ENCODE assay signal across 8 cellular contexts in genomic region chr1:155049651-155050559, GRCh38.
DNase-seq lines count a peak whose midpoint lies in the region; ATAC-seq and TF ChIP-seq lines count a peak whose summit lies in the region.

No MANE protein-coding gene starts in this region.

- ATAC-seq in GM21390 (IDR thresholded peaks at IDR 0.05; ENCODE audit: unreplicated experiment), result no peak

- DNase-seq in GM12864 (ENCODE audit: low read depth) (no peak), NCI-H226 (peak; percentile 56), T-helper 9 cell (no peak), hippocampal formation (lab: John Stamatoyannopoulos, UW) (no peak), NCI-H526 treated with DMSO at 0.1 percent for 48 hours (lab: John Stamatoyannopoulos, UW) (no peak)

- peak overlapping the region; percentile 88 to 89 (median 88) for H3K4me3 Mint-ChIP-seq in nephron

- peaks cover 22% of the 10 kb centered on the region for H3K4me1 Mint-ChIP-seq in nephron

- H3K9me3 Mint-ChIP-seq in nephron, result no peaks in the 10 kb centered on the region

- H3K27me3 Mint-ChIP-seq in nephron (ENCODE audit: low read depth), result peaks cover 8% of the 10 kb centered on the region

- peak overlapping the region; percentile 75 to 94 (median 91) for H3K27ac Mint-ChIP-seq in nephron

- no peaks in the 10 kb centered on the region for H3K36me3 Mint-ChIP-seq in nephron (ENCODE audit: low read depth)

- no peak for TF ChIP-seq CTCF in GM12864 (IDR thresholded peaks at IDR 0.05; ENCODE audit: low read depth, low read length, missing control alignments)
- TF ChIP-seq CTCF in nephron (IDR thresholded peaks at IDR 0.05; ENCODE audit: unreplicated experiment in 3 of 3), result no peak

- H3K4me3 ChIP-seq in GM12864 (ENCODE audit: low read depth, low read length), result peak overlapping the region; percentile 63

- peak overlapping the region; percentile 79 for H3K27ac ChIP-seq in cingulate gyrus (ENCODE audit: low read depth, low read length)
